Comparison of ENCODE assay signal across 18 cellular contexts in the genomic region with DNA sequence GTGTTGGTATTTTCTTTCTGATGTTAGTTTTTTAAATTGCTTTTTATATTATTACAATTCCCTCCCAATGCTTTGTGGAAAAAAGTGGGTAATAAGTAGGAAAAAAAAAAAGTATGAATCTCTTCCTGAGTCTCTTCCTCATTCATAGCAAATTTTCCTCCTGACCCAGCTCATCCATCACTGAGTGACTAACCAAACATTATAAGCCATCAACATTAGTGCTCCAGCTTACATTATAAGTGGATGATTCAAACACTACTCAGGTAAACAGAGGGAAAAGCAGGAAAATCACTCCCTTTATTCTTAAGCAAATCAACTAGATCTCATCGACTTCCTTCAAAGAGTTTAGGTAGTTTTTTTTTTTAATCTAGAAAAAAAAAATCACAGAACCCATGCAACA.
"Had no signal": no experiment of that assay in that cellular context is flagged by ENCODE, and none has a peak within 500 bp of the region (broad histone marks: within the 10 kb centered on the region; RNA-seq: fewer than 3 reads in every experiment).

No MANE protein-coding gene starts in this region.

- H3K4me3 ChIP-seq: esophagus muscularis mucosa, gastrocnemius medialis, heart left ventricle, pancreas, sigmoid colon, spleen had no signal

- H3K4me1 Mint-ChIP-seq: activated B cell treated with CpG ODN at 0.5 μM for 24 hours; naive thymus-derived CD8-positive, alpha-beta T cell had no signal

- H3K9me3 ChIP-seq: gastrocnemius medialis had no signal

- H3K27ac ChIP-seq: brain microvascular endothelial cell, esophagus muscularis mucosa, gastrocnemius medialis, heart left ventricle, pancreas, sigmoid colon, spleen had no signal

- H3K27me3 Mint-ChIP-seq: stimulated activated naive CD8-positive, alpha-beta T cell treated with anti-CD3 and anti-CD28 coated beads, Interleukin-15, Interleukin-2, amounts not matched to agents 100 ng/mL and 50 ng/mL, for 24 hours; type B pancreatic cell had no signal

- ATAC-seq: activated CD8-positive, alpha-beta T cell treated with anti-CD3 and anti-CD28 coated beads for 36 hours; gastrocnemius medialis; heart left ventricle; naive thymus-derived CD8-positive, alpha-beta T cell had no signal

- H3K4me3 Mint-ChIP-seq: activated B cell treated with CpG ODN at 0.5 μM for 24 hours; activated CD8-positive, alpha-beta T cell treated with anti-CD3 and anti-CD28 coated beads for 36 hours; activated naive CD8-positive, alpha-beta T cell; naive thymus-derived CD8-positive, alpha-beta T cell; stimulated activated naive CD8-positive, alpha-beta T cell treated with anti-CD3 and anti-CD28 coated beads, Interleukin-15, Interleukin-2, amounts not matched to agents 100 ng/mL and 50 ng/mL, for 24 hours; T-helper 2 cell treated with Interferon-gamma antibody and Interleukin-4, amounts not matched to agents 5 μg/mL and 100 μg/mL, for 36 hours; type B pancreatic cell had no signal

- H3K4me1 ChIP-seq: esophagus muscularis mucosa, gastrocnemius medialis, heart left ventricle, pancreas, sigmoid colon, spleen had no signal

- H3K27me3 ChIP-seq: brain microvascular endothelial cell, esophagus muscularis mucosa, gastrocnemius medialis, heart left ventricle, pancreas, sigmoid colon, spleen had no signal

- DNase-seq: activated B cell treated with CpG ODN at 0.5 μM for 24 hours; activated CD4-positive, alpha-beta T cell treated with anti-CD3 and anti-CD28 coated beads for 48 hours; activated CD8-positive, alpha-beta T cell treated with anti-CD3 and anti-CD28 coated beads for 36 hours; activated gamma-delta T cell; activated T-cell treated with anti-CD3 and anti-CD28 coated beads, Interleukin-2, amount 50 U/mL, for 48 hours; amygdala; brain microvascular endothelial cell; gastrocnemius medialis; heart left ventricle; naive thymus-derived CD8-positive, alpha-beta T cell; pancreas; sigmoid colon; spleen had no signal

- H3K36me3 ChIP-seq: brain microvascular endothelial cell, esophagus muscularis mucosa, gastrocnemius medialis, heart left ventricle, pancreas, sigmoid colon, spleen had no signal

- H3K27ac Mint-ChIP-seq: activated B cell treated with CpG ODN at 0.5 μM for 24 hours; activated CD8-positive, alpha-beta T cell treated with anti-CD3 and anti-CD28 coated beads for 36 hours; activated naive CD8-positive, alpha-beta T cell; naive thymus-derived CD8-positive, alpha-beta T cell; stimulated activated naive CD8-positive, alpha-beta T cell treated with anti-CD3 and anti-CD28 coated beads, Interleukin-15, Interleukin-2, amounts not matched to agents 100 ng/mL and 50 ng/mL, for 24 hours; T-helper 2 cell treated with Interferon-gamma antibody and Interleukin-4, amounts not matched to agents 5 μg/mL and 100 μg/mL, for 36 hours; type B pancreatic cell had no signal
